In the genomic region with DNA sequence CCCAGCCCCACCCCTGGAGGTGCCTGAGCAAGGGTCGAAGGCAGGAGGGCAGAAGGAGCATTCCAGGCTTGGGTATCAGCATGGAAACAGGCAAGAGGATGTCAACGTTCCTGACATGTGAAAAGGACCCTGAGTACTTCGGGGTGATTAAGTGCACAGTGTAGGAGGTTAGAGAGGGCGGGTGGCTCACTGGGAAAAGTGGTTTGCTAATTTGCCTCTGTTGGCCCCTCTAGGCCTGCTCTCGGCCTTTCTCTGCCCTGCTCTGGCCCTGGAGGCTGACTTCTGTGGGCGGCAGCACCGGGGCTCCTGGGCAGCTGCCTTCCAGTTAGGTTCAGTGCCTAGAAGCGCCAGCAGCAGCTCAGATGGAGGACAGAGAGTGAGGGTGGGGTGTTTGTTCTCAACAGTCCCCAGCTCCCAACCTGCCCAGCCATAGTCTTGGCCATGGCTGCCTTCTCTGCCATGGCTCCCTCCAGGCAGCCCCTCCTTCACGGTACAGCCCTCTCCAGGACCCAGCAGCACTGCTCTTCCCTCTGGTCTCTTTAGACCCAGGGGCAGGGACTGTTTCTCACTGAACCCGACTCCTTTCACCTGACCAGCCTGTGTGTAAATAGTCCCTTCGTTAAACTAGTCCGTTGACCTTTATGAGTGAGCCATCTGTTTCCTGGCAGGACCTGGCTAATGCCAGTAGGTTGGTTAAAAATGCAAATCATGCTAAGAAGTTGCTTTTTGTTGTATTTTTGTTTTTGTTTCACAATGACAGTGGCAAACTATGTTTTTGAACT, we compare ENCODE assay signal across 1 cellular context.
TF ChIP-seq lines count a peak whose summit lies in the region.

No MANE protein-coding gene starts in this region.

TF ChIP-seq in SK-N-SH treated with all-trans-retinoic acid at 6 μM for 48 hours, 23 proteins besides CTCF, POLR2A, EP300 and RAD21 (continued from another document):
- TF ChIP-seq, protein P1, sequence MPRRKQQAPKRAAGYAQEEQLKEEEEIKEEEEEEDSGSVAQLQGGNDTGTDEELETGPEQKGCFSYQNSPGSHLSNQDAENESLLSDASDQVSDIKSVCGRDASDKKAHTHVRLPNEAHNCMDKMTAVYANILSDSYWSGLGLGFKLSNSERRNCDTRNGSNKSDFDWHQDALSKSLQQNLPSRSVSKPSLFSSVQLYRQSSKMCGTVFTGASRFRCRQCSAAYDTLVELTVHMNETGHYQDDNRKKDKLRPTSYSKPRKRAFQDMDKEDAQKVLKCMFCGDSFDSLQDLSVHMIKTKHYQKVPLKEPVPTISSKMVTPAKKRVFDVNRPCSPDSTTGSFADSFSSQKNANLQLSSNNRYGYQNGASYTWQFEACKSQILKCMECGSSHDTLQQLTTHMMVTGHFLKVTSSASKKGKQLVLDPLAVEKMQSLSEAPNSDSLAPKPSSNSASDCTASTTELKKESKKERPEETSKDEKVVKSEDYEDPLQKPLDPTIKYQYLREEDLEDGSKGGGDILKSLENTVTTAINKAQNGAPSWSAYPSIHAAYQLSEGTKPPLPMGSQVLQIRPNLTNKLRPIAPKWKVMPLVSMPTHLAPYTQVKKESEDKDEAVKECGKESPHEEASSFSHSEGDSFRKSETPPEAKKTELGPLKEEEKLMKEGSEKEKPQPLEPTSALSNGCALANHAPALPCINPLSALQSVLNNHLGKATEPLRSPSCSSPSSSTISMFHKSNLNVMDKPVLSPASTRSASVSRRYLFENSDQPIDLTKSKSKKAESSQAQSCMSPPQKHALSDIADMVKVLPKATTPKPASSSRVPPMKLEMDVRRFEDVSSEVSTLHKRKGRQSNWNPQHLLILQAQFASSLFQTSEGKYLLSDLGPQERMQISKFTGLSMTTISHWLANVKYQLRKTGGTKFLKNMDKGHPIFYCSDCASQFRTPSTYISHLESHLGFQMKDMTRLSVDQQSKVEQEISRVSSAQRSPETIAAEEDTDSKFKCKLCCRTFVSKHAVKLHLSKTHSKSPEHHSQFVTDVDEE (CRISPR knock-in tag; IDR thresholded peaks at IDR 0.05) = no peak
- TF ChIP-seq, protein P2, sequence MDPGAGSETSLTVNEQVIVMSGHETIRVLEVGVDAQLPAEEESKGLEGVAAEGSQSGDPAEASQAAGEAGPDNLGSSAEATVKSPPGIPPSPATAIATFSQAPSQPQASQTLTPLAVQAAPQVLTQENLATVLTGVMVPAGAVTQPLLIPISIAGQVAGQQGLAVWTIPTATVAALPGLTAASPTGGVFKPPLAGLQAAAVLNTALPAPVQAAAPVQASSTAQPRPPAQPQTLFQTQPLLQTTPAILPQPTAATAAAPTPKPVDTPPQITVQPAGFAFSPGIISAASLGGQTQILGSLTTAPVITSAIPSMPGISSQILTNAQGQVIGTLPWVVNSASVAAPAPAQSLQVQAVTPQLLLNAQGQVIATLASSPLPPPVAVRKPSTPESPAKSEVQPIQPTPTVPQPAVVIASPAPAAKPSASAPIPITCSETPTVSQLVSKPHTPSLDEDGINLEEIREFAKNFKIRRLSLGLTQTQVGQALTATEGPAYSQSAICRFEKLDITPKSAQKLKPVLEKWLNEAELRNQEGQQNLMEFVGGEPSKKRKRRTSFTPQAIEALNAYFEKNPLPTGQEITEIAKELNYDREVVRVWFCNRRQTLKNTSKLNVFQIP (CRISPR knock-in tag; IDR thresholded peaks at IDR 0.05; ENCODE audit: borderline replicate concordance, low read depth) = no peak
- TF ChIP-seq CSDC2 (CRISPR knock-in tag; IDR thresholded peaks at IDR 0.05) (no peak), RARB (CRISPR knock-in tag; IDR thresholded peaks at IDR 0.05) (no peak), ZNF565 (CRISPR knock-in tag; conservative IDR thresholded peaks at IDR 0.05; ENCODE audit: low read depth) (no peak), ARNTL (CRISPR knock-in tag; IDR thresholded peaks at IDR 0.05; ENCODE audit: borderline replicate concordance, low read depth) (no peak), GLIS3 (CRISPR knock-in tag; IDR thresholded peaks at IDR 0.05) (no peak), ZC3H10 (CRISPR knock-in tag; IDR thresholded peaks at IDR 0.05) (no peak)
